Comparison of ENCODE assay signal across 15 cellular contexts in the genomic region with DNA sequence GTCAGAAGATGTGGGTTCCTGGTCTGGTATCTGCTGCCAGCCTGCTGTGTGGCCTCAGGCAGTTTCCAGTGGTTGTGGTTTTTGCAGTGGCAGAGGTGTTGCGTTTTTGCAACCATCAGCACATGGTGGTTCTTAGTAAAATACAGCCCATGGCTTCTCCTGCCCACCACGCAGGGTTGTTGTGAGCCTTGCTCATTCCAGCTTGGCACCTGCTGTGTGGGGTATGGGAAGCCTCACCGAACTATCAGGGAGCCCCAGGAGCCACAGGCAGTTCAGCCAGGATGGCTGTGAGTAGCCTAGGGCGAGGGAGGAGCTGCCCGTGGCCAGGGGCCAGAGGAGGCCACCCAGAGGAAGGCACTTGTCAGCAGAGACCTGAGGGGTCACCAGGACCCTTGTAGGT. TPM values are rescaled to one million over a fixed set of nuclear protein-coding genes. Genes with fewer than 3 reads are reported as not detected.
DNase-seq lines count a peak whose midpoint lies in the region; ATAC-seq, FAIRE-seq and TF ChIP-seq lines count a peak whose summit lies in the region.
"Had no signal": no experiment of that assay in that cellular context is flagged by ENCODE, and none has a peak within 500 bp of the region (broad histone marks: within the 10 kb centered on the region; RNA-seq: fewer than 3 reads in every experiment).

No MANE protein-coding gene starts in this region.

- H2AFZ ChIP-seq in K562 (ENCODE audit: low read depth, low read length): no peak overlapping the region

- POLR2A ChIA-PET in T-cell (lab: Charles Lee) (interaction anchor here in 1 of 2 donors (0.6 to 2.3 kb wide), 2 partner anchors 8 to 9 kb away, joined by 3 to 15 read pairs; no protein-coding TSS in a partner anchor), K562 (lab: Yijun Ruan, JAX) (interaction anchor here (0.8 kb wide), 1 partner anchor 389 kb away, joined by 3 read pairs; no protein-coding TSS in a partner anchor)

- peak overlapping the region in 2 of 3 donors; percentile 22 to 64 for H3K4me3 Mint-ChIP-seq in T-cell
- H3K4me3 Mint-ChIP-seq in stimulated activated naive CD8-positive, alpha-beta T cell treated with anti-CD3 and anti-CD28 coated beads, Interleukin-15, amount 100 ng/mL, for 72 hours: peak overlapping the region; percentile 66 to 83
- H3K4me3 Mint-ChIP-seq in CD14-positive monocyte: no peak overlapping the region
- H3K4me3 Mint-ChIP-seq: brain; stimulated activated memory B cell treated with anti-CD40 and anti-IgM and Interleukin-4, amounts not matched to agents 10 μg/mL and 1 μg/mL and 100 μg/mL, for 72 hours had no signal

- H3K36me3 ChIP-seq in K562 (ENCODE audit: control insufficient read depth, insufficient read depth, low read length): peaks cover 4% of the 10 kb centered on the region; the same call in 1 of the 3 replicates

- H3K4me2 ChIP-seq in K562 (ENCODE audit: insufficient read depth, low read length): no peak overlapping the region

- no peak for FAIRE-seq in K562 (lab: Jason Lieb, UNC)
- FAIRE-seq: H54 had no signal

- TF ChIP-seq RAD21 in K562 (CRISPR knock-in tag; conservative IDR thresholded peaks at IDR 0.05 in 1 of 2, IDR thresholded peaks at IDR 0.05 in 1 of 2): no peak

- H4K20me1 ChIP-seq in K562 (replicated peaks; ENCODE audit: control insufficient read depth, insufficient read depth, low read length): no peaks in the 10 kb centered on the region

- no peaks in the 10 kb centered on the region for H3K9me3 ChIP-seq in K562 (replicated peaks; ENCODE audit: control insufficient read depth, insufficient read depth, low read depth, low read length)

- peak; percentile 63 for DNase-seq in activated effector memory CD4-positive, alpha-beta T cell treated with anti-CD3 and anti-CD28 coated beads, Interleukin-2, amount 50 U/mL, for 16 hours
- no peak for DNase-seq in activated effector memory CD4-positive, alpha-beta T cell treated with Interleukin-2 at 50 U/mL for 16 hours
- DNase-seq in T-cell: peak in 1 of 34 experiments; percentile 12
- DNase-seq in K562 (ENCODE audit: extremely low read depth in 1 of 4, low spot score in 3 of 4): no peak
- DNase-seq in stimulated activated naive CD8-positive, alpha-beta T cell treated with anti-CD3 and anti-CD28 coated beads, Interleukin-15, amount 100 ng/mL, for 72 hours: peak in 1 of 2 donors; percentile 62
- DNase-seq in amygdala (lab: John Stamatoyannopoulos, UW): no peak
- no peak for DNase-seq in CD14-positive monocyte (ENCODE audit: low spot score)
- DNase-seq in left ventricle myocardium superior: no peak
- DNase-seq: mesendoderm; stimulated activated CD4-positive, alpha-beta T cell treated with anti-CD3 and anti-CD28 coated beads, Interleukin-4, amount 100 ng/mL, for 4 hours had no signal

- no peak overlapping the region for H3K9ac ChIP-seq in K562 (ENCODE audit: insufficient read depth in 1 of 2, low read depth in 2 of 2, low read length in 2 of 2)

- no peaks in the 10 kb centered on the region for H3K27me3 Mint-ChIP-seq in T-cell
- H3K27me3 Mint-ChIP-seq in stimulated activated naive CD8-positive, alpha-beta T cell treated with anti-CD3 and anti-CD28 coated beads, Interleukin-15, amount 100 ng/mL, for 72 hours: no peaks in the 10 kb centered on the region
- no peaks in the 10 kb centered on the region for H3K27me3 Mint-ChIP-seq in CD14-positive monocyte (ENCODE audit: low read depth in 3 of 3)
- H3K27me3 Mint-ChIP-seq: stimulated activated memory B cell treated with anti-CD40 and anti-IgM and Interleukin-4, amounts not matched to agents 10 μg/mL and 1 μg/mL and 100 μg/mL, for 72 hours had no signal

- no peak overlapping the region for H3K4me3 ChIP-seq in K562

- WGBS in K562 (ENCODE audit: insufficient coverage, low coverage, missing lambda C conversion rate): 57% methylated on average over 5 of the region's 5 CpGs

- H3K9me3 Mint-ChIP-seq in T-cell (no peaks in the 10 kb centered on the region), CD14-positive monocyte (peaks cover 0 to 2% (median 0%) of the 10 kb centered on the region in 7 donors)
- no peaks in the 10 kb centered on the region for H3K9me3 Mint-ChIP-seq in stimulated activated naive CD8-positive, alpha-beta T cell treated with anti-CD3 and anti-CD28 coated beads, Interleukin-15, amount 100 ng/mL, for 72 hours
- H3K9me3 Mint-ChIP-seq: stimulated activated memory B cell treated with anti-CD40 and anti-IgM and Interleukin-4, amounts not matched to agents 10 μg/mL and 1 μg/mL and 100 μg/mL, for 72 hours had no signal

- H3K27ac ChIP-seq in K562 (ENCODE audit: extremely low read depth, low read depth, low read length): no peak overlapping the region

- in situ Hi-C loops in K562 (cut with MboI): no loop called here

- no peaks in the 10 kb centered on the region for H3K79me2 ChIP-seq in K562 (ENCODE audit: control insufficient read depth, insufficient read depth, low read length)

- intact Hi-C loops in K562 (cut with micrococcal nuclease): no loop called here
- intact Hi-C loops in CD14-positive monocyte (cut with micrococcal nuclease): no loop called here
- intact Hi-C loops in left ventricle myocardium superior (cut with micrococcal nuclease): no loop called here

- H3K4me1 Mint-ChIP-seq in T-cell: peaks cover 61 to 64% (median 64%) of the 10 kb centered on the region in 3 donors
- H3K4me1 Mint-ChIP-seq in stimulated activated naive CD8-positive, alpha-beta T cell treated with anti-CD3 and anti-CD28 coated beads, Interleukin-15, amount 100 ng/mL, for 72 hours: peaks cover 57% of the 10 kb centered on the region
- H3K4me1 Mint-ChIP-seq in CD14-positive monocyte: peaks cover 9% of the 10 kb centered on the region

- CTCF ChIA-PET in T-cell (lab: Charles Lee) (interaction anchor here in 1 of 2 donors (0.7 kb wide), 1 partner anchor 14 kb away, joined by 4 read pairs; no protein-coding TSS in a partner anchor), K562 (lab: Yijun Ruan, JAX; ENCODE audit: low intra/inter-chr PET ratio) (no interaction called here)

- ATAC-seq in T-cell (replicated peaks in 1 of 4): peak in 1 of 4 experiments; percentile 15
- no peak for ATAC-seq in K562
- peak; percentile 72 for ATAC-seq in stimulated activated naive CD8-positive, alpha-beta T cell treated with anti-CD3 and anti-CD28 coated beads, Interleukin-15, amount 100 ng/mL, for 72 hours
- ATAC-seq in left ventricle myocardium superior: no peak
- ATAC-seq: sciatic nerve; stimulated activated memory B cell treated with anti-CD40 and anti-IgM and Interleukin-4, amounts not matched to agents 10 μg/mL and 1 μg/mL and 100 μg/mL, for 72 hours had no signal

- no peaks in the 10 kb centered on the region for H3K9me1 ChIP-seq in K562 (ENCODE audit: control insufficient read depth, insufficient read depth, low read length)

- TF ChIP-seq EP300 in K562 (IDR thresholded peaks at IDR 0.05; ENCODE audit: low read length): no peak

- H3K4me1 ChIP-seq in K562 (replicated peaks in 1 of 2; ENCODE audit: control insufficient read depth in 2 of 2, insufficient read depth in 2 of 2, low read length in 2 of 2): peaks cover 0 to 16% of the 10 kb centered on the region in 2 experiments; a peak in 2 of 5 replicates

- TF ChIP-seq CTCF in K562 (IDR thresholded peaks at IDR 0.05 in 2 of 3, conservative IDR thresholded peaks at IDR 0.05 in 1 of 3; ENCODE audit: insufficient read depth in 2 of 3, low read depth in 1 of 3, low read length in 3 of 3): no peak
- TF ChIP-seq CTCF in CD14-positive monocyte (IDR thresholded peaks at IDR 0.05): no peak

- H3K27ac Mint-ChIP-seq in T-cell: peak overlapping the region; percentile 65 to 87
- H3K27ac Mint-ChIP-seq in stimulated activated naive CD8-positive, alpha-beta T cell treated with anti-CD3 and anti-CD28 coated beads, Interleukin-15, amount 100 ng/mL, for 72 hours: peak overlapping the region; percentile 60 to 92
- H3K27ac Mint-ChIP-seq in CD14-positive monocyte: peak overlapping the region in 3 of 7 donors; percentile 6 to 67 (median 14)
- H3K27ac Mint-ChIP-seq: brain; stimulated activated memory B cell treated with anti-CD40 and anti-IgM and Interleukin-4, amounts not matched to agents 10 μg/mL and 1 μg/mL and 100 μg/mL, for 72 hours had no signal

- H3K36me3 Mint-ChIP-seq in T-cell (peaks cover 47% of the 10 kb centered on the region), CD14-positive monocyte (peaks cover 61 to 83% of the 10 kb centered on the region in 2 donors)

- no peak for TF ChIP-seq POLR2A in K562 (conservative IDR thresholded peaks at IDR 0.05)

- no TSS peak for BruUV-seq in K562 (replicated peaks; lab: Mats Ljungman, UMichigan)

- no peaks in the 10 kb centered on the region for H3K27me3 ChIP-seq in K562 (ENCODE audit: control insufficient read depth in 2 of 2, insufficient read depth in 2 of 2, low read length in 2 of 2)

RNA-seq across cellular contexts. Expression of a gene that starts 9.8 kb away (rescaled TPM):
- total RNA-seq in T-cell: 100 to 1,000 TPM; 105 to 140 (median 116) TPM
- 4.9 and 10.9 TPM in 2 replicates for total RNA-seq in K562 (2011; cell fraction: chromatin; rRNA removed; ENCODE audit: low replicate concordance)
- 7.4 and 9.2 TPM in 2 replicates for total RNA-seq in K562 (2011; cell fraction: nucleolus; rRNA removed)
- total RNA-seq in K562 (2011; cell fraction: nucleoplasm; rRNA removed): 4.5 TPM in 2 replicates
- total RNA-seq in K562 (2014; rRNA removed): 6.5 and 7.1 TPM in 2 replicates
- 0.83 and 1.9 TPM in 2 replicates for total RNA-seq in K562 (2014; rRNA removed; fragmentation: Illumina TruSeq; extraction: Trizol)
- total RNA-seq in K562 (2015; rRNA removed; fragmentation: Illumina TruSeq; extraction: Trizol): 4.1 and 5.1 TPM in 2 replicates
- 11.0 and 12.4 TPM in 2 replicates for total RNA-seq in K562 (2021)
- polyA plus RNA-seq in K562 (2011; rRNA removed): 3.0 and 4.5 TPM in 2 replicates
- polyA plus RNA-seq in K562 (2011; cell fraction: cytosol; rRNA removed): 3.0 and 9.9 TPM in 2 replicates
- 8.8 and 17.2 TPM in 2 replicates for polyA plus RNA-seq in K562 (2011; cell fraction: nucleus; rRNA removed)
- polyA plus RNA-seq in K562 (2012): 6.1 and 12.4 TPM in 2 replicates
- polyA plus RNA-seq in K562 (2014; fragmentation: Illumina TruSeq; extraction: Trizol): 3.0 and 6.8 TPM in 2 replicates
- polyA plus RNA-seq in K562 (2014; fragmentation: Nextera tagmentation; extraction: Ambion mirVana): under 1 TPM; 0.14 to 0.17 TPM
- 8.4 and 12.5 TPM in 2 replicates for polyA plus RNA-seq in K562 (2014; rRNA removed)
- polyA minus RNA-seq in K562 (2011; rRNA and poly(A)+ RNA removed): 0.93 and 1.1 TPM in 2 replicates
- polyA minus RNA-seq in K562 (2011; cell fraction: cytosol; rRNA and poly(A)+ RNA removed): 2.8 and 6.6 TPM in 2 replicates
- polyA minus RNA-seq in K562 (2011; cell fraction: nucleus; rRNA and poly(A)+ RNA removed): 3.9 and 5.2 TPM in 2 replicates
- polyA plus RNA-seq in CD14-positive monocyte: 10 to 100 TPM; 27.8 to 37.7 TPM
- total RNA-seq in left ventricle myocardium superior: 6.9 TPM

RNA-seq across cellular contexts. Expression of a gene that starts 41.2 kb away (rescaled TPM):
- total RNA-seq in T-cell (under 1 TPM in 1 of 5 donors, not detected in 4; 0.23 TPM), K562 (2014; rRNA removed) (not detected in 2 replicates), K562 (2014; rRNA removed; fragmentation: Illumina TruSeq; extraction: Trizol) (not detected in 2 replicates), K562 (2015; rRNA removed; fragmentation: Illumina TruSeq; extraction: Trizol) (not detected in 2 replicates), K562 (2021) (not detected in 2 replicates), left ventricle myocardium superior (not detected)
- not detected in 2 replicates for total RNA-seq in K562 (2011; cell fraction: chromatin; rRNA removed; ENCODE audit: low replicate concordance)
- not detected in 2 replicates for total RNA-seq in K562 (2011; cell fraction: nucleolus; rRNA removed)
- not detected in 2 replicates for total RNA-seq in K562 (2011; cell fraction: nucleoplasm; rRNA removed)
- polyA plus RNA-seq in K562 (2011; rRNA removed) (not detected in 2 replicates), K562 (2014; fragmentation: Illumina TruSeq; extraction: Trizol) (not detected in 2 replicates), K562 (2014; fragmentation: Nextera tagmentation; extraction: Ambion mirVana) (not detected), K562 (2014; rRNA removed) (not detected in 2 replicates), CD14-positive monocyte (not detected)
- not detected in 2 replicates for polyA plus RNA-seq in K562 (2011; cell fraction: cytosol; rRNA removed)
- not detected in 2 replicates for polyA plus RNA-seq in K562 (2011; cell fraction: nucleus; rRNA removed)
- not detected in 2 replicates for polyA plus RNA-seq in K562 (2012)
- polyA minus RNA-seq in K562 (2011; rRNA and poly(A)+ RNA removed): not detected in 2 replicates
- polyA minus RNA-seq in K562 (2011; cell fraction: cytosol; rRNA and poly(A)+ RNA removed): not detected in 2 replicates
- polyA minus RNA-seq in K562 (2011; cell fraction: nucleus; rRNA and poly(A)+ RNA removed): not detected in 2 replicates
- total RNA-seq: SK-MEL-5 had no signal

Comparison
In these comparisons a context has a peak if more than half of its experiments do, and no peak if none do; other contexts are left out.
1. H3K4me3 Mint-ChIP-seq: peak in T-cell (2 of 3) and stimulated activated naive CD8-positive, alpha-beta T cell treated with anti-CD3 and anti-CD28 coated beads, Interleukin-15, amount 100 ng/mL, for 72 hours (2 of 2); none in CD14-positive monocyte (0 of 2).
2. RNA of a gene that starts 9.8 kb away (total RNA-seq): 105 to 140 TPM in T-cell; 6.9 TPM in left ventricle myocardium superior (single experiment) and 0.83 to 12.4 TPM in K562; every median in the first group is over 4 times any median in the second.